11 cellular contexts compared by ENCODE assay signal in genomic region chr12:52753283-52753682, GRCh38. TPM values are rescaled to one million over a fixed set of nuclear protein-coding genes. Genes with fewer than 3 reads are reported as not detected.
"Had no signal": no experiment of that assay in that cellular context is flagged by ENCODE, and none has a peak within 500 bp of the region (broad histone marks: within the 10 kb centered on the region; RNA-seq: fewer than 3 reads in every experiment).

No MANE protein-coding gene starts in this region.

- DNase-seq: GM23248, GOT3, H7, H9, HCEC 1CT, HFFc6 had no signal

- H3K4me3 Mint-ChIP-seq: GM23338, H9, HFFc6 had no signal

- H3K9me3 ChIP-seq: HAP-1 had no signal

- ATAC-seq: GM23338, HCT116 had no signal

- H3K4me3 ChIP-seq: GM23248, GM23338, HAP-1 had no signal

- H3K27ac Mint-ChIP-seq: GM23338, H9, HFFc6 had no signal

- H3K4me1 ChIP-seq: HAP-1 had no signal

- H3K4me1 Mint-ChIP-seq: GM23338, H9 had no signal

- H3K9me3 Mint-ChIP-seq: GM23338, H9, HFFc6 had no signal

- H3K36me3 ChIP-seq: HAP-1 had no signal

- H3K27ac ChIP-seq: GM23248 had no signal

RNA-seq across cellular contexts. Expression of gene KRT76, which starts 23.9 kb away (rescaled TPM):
- total RNA-seq: GM23248, GM23338, H1, H4, H7, H9, HFFc6 had no signal

RNA-seq across cellular contexts. Expression of gene KRT3, which starts 42.6 kb away (rescaled TPM):
- total RNA-seq: GM23248, GM23338, H1, H4, H7, H9, HFFc6 had no signal

RNA-seq across cellular contexts. Expression of gene KRT77, which starts 50.0 kb away (rescaled TPM):
- total RNA-seq: GM23248, GM23338, H1, H4, H7, H9, HFFc6 had no signal
